8 cellular contexts compared by ENCODE assay signal in the genomic region with DNA sequence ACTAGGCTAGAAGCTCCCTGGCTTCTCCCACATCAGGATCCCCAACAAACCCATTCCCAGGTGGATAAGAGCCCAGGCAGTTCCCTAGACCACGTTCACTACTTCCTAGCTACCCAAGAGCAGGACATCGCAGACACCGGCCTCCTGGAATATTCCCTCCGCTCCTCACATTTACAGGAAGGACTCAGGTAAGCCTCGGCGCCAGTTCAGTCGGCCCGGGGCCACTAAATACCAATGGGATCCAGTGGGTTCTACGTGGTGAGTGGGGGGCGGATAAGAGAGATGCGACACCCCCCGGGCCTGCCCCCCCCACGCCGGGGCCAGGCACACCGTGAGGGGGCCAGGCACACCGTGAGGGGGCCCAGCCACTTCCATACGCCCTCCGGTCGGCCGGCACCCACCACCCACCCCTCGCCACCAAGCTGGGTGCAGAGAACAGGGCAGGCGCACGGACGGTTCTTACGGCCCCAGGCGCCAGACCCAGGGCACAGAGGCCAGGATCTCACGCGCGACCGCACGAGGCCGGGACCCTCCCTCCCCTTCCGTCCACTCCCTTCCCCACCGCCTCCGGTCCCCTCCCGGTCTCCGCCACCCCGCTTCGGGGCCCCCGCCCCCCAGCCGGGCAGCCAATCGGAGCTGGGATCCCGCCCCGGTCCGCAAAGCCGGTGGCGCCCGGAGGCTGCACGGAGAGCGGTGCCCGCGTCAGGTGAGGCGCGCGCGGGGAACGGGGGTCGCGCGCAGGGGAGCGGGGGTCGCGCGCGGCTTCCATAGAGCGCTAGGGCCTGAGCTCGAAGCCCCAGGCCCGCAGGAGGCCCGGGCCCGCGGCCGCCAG. TPM values are rescaled to one million over a fixed set of nuclear protein-coding genes. Genes with fewer than 3 reads are reported as not detected.
DNase-seq lines count a peak whose midpoint lies in the region; ATAC-seq, FAIRE-seq and TF ChIP-seq lines count a peak whose summit lies in the region.

A gene with protein sequence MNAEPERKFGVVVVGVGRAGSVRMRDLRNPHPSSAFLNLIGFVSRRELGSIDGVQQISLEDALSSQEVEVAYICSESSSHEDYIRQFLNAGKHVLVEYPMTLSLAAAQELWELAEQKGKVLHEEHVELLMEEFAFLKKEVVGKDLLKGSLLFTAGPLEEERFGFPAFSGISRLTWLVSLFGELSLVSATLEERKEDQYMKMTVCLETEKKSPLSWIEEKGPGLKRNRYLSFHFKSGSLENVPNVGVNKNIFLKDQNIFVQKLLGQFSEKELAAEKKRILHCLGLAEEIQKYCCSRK (plus strand): TSS at position 652 of the 832 bp plus-strand sequence. CDS start 12,479 bp downstream, outside the sequence.

- TF ChIP-seq CTCF in left ventricle myocardium inferior (IDR thresholded peaks at IDR 0.05; ENCODE audit: borderline replicate concordance) (no peak), psoas muscle (IDR thresholded peaks at IDR 0.05) (no peak)

- FAIRE-seq in urothelium cell line (lab: Jason Lieb, UNC): no peak

- no peaks in the 10 kb centered on the region for H3K36me3 Mint-ChIP-seq in CD4-positive, CD25-positive, alpha-beta regulatory T cell
- H3K36me3 Mint-ChIP-seq in T-cell: no peaks in the 10 kb centered on the region

- H3K4me3 Mint-ChIP-seq in CD4-positive, CD25-positive, alpha-beta regulatory T cell: peak within 1 kb of the TSS; percentile 85 to 95 (median 90)
- H3K4me3 Mint-ChIP-seq in T-cell: peak within 1 kb of the TSS; percentile 76 to 87 (median 84)

- WGBS in adipose tissue, 3 donors: 1 to 4% (median 4%) methylated on average over 55 to 72 of the region's 72 CpGs
- WGBS in psoas muscle, 3 donors: 3 to 5% (median 5%) methylated on average over 42 to 72 of the region's 72 CpGs

- peaks cover 6 to 36% (median 26%) of the 10 kb centered on the region in 4 donors for H3K4me1 Mint-ChIP-seq in CD4-positive, CD25-positive, alpha-beta regulatory T cell
- H3K4me1 Mint-ChIP-seq in T-cell: peaks cover 29 to 49% (median 38%) of the 10 kb centered on the region in 3 donors

- peaks cover 7% of the 10 kb centered on the region for H3K4me1 ChIP-seq in CD4-positive, CD25-positive, alpha-beta regulatory T cell (ENCODE audit: control insufficient read depth, insufficient read depth, low read length, poor library complexity, severe bottlenecking)
- peaks cover 26% of the 10 kb centered on the region for H3K4me1 ChIP-seq in left ventricle myocardium inferior
- peaks cover 8% of the 10 kb centered on the region for H3K4me1 ChIP-seq in psoas muscle

- H3K36me3 ChIP-seq in CD4-positive, CD25-positive, alpha-beta regulatory T cell (ENCODE audit: control insufficient read depth, insufficient read depth, low read length): no peaks in the 10 kb centered on the region
- H3K36me3 ChIP-seq in left ventricle myocardium inferior (no peaks in the 10 kb centered on the region), psoas muscle (ENCODE audit: insufficient read depth in 1 of 2, low read depth in 1 of 2) (no peaks in the 10 kb centered on the region)

- CTCF ChIA-PET in T-cell (lab: Charles Lee): interaction anchor here (0.7 to 1.1 kb wide), 4 partner anchors 10 to 176 kb away, joined by 3 read pairs; a partner anchor contains a TSS

- peak; percentile 71 to 77 for ATAC-seq in CD4-positive, CD25-positive, alpha-beta regulatory T cell (ENCODE audit: low read depth in 2 of 2)
- ATAC-seq in HG03442 (IDR thresholded peaks at IDR 0.05; ENCODE audit: unreplicated experiment) (peak; percentile 72), T-cell (replicated peaks in 1 of 4) (peak; percentile 85 to 89 (median 88)), psoas muscle (peak; percentile 78 to 93 (median 87))

- peak within 1 kb of the TSS; percentile 47 for H3K27ac ChIP-seq in CD4-positive, CD25-positive, alpha-beta regulatory T cell (ENCODE audit: insufficient read depth, low read length, poor library complexity, severe bottlenecking)
- H3K27ac ChIP-seq in adipose tissue (ENCODE audit: low read depth, low read length) (no peak within 1 kb of the TSS), left ventricle myocardium inferior (replicated peaks) (peak within 1 kb of the TSS; percentile 67), psoas muscle (peak within 1 kb of the TSS; percentile 74)

- POLR2A ChIA-PET in T-cell (lab: Charles Lee): interaction anchor here (0.6 to 1.8 kb wide), 4 partner anchors 70 to 826 kb away, joined by 4 to 9 read pairs (median 6); a partner anchor contains a TSS

- peak; percentile 57 to 66 (median 59) for DNase-seq in CD4-positive, CD25-positive, alpha-beta regulatory T cell
- DNase-seq in GM19240 (ENCODE audit: insufficient read length, low spot score) (peak; percentile 50), T-cell (peak; percentile 25 to 72 (median 52)), left ventricle myocardium inferior (peak; percentile 76), psoas muscle (peak; percentile 67 to 78), urothelium cell line (ENCODE audit: low spot score) (peak; percentile 90)

- no peaks in the 10 kb centered on the region for H3K9me3 ChIP-seq in CD4-positive, CD25-positive, alpha-beta regulatory T cell (ENCODE audit: control insufficient read depth in 2 of 2, low read length in 2 of 2)
- H3K9me3 ChIP-seq in left ventricle myocardium inferior (replicated peaks): no peaks in the 10 kb centered on the region
- no peaks in the 10 kb centered on the region for H3K9me3 ChIP-seq in psoas muscle

- peaks cover 5% of the 10 kb centered on the region for H3K27me3 Mint-ChIP-seq in CD4-positive, CD25-positive, alpha-beta regulatory T cell
- no peaks in the 10 kb centered on the region for H3K27me3 Mint-ChIP-seq in T-cell

- H3K27me3 ChIP-seq in CD4-positive, CD25-positive, alpha-beta regulatory T cell (ENCODE audit: control insufficient read depth, insufficient read depth, low read length): no peaks in the 10 kb centered on the region
- H3K27me3 ChIP-seq in left ventricle myocardium inferior (ENCODE audit: low read depth): no peaks in the 10 kb centered on the region
- no peaks in the 10 kb centered on the region for H3K27me3 ChIP-seq in psoas muscle (ENCODE audit: insufficient read depth in 3 of 3, low read length in 2 of 3)

- H3K27ac Mint-ChIP-seq in CD4-positive, CD25-positive, alpha-beta regulatory T cell: peak within 1 kb of the TSS; percentile 75 to 83 (median 80)
- peak within 1 kb of the TSS; percentile 71 to 82 for H3K27ac Mint-ChIP-seq in T-cell

- intact Hi-C loops in left ventricle myocardium inferior (cut with micrococcal nuclease): no loop called here
- intact Hi-C loops in psoas muscle (cut with DNase I): loop anchor here in 1 of 2 donors (10.0 kb wide), 1 partner anchor 77 kb away; no protein-coding TSS in a partner anchor

- H3K4me3 ChIP-seq in CD4-positive, CD25-positive, alpha-beta regulatory T cell (ENCODE audit: low read depth, low read length): peak within 1 kb of the TSS; percentile 79
- peak within 1 kb of the TSS; percentile 78 for H3K4me3 ChIP-seq in left ventricle myocardium inferior
- H3K4me3 ChIP-seq in psoas muscle: peak within 1 kb of the TSS; percentile 66

- no peaks in the 10 kb centered on the region for H3K9me3 Mint-ChIP-seq in CD4-positive, CD25-positive, alpha-beta regulatory T cell
- no peaks in the 10 kb centered on the region for H3K9me3 Mint-ChIP-seq in T-cell

RNA-seq across cellular contexts. Expression of the gene that starts here (rescaled TPM):
- 25.9 TPM for total RNA-seq in CD4-positive, CD25-positive, alpha-beta regulatory T cell
- 10 to 100 TPM; 40.8 to 76.3 (median 53.9) TPM for polyA plus RNA-seq in CD4-positive, CD25-positive, alpha-beta regulatory T cell
- total RNA-seq in T-cell (10 to 100 TPM; 14.1 to 21.3 (median 17.3) TPM), left ventricle myocardium inferior (44.8 TPM), psoas muscle (10 to 100 TPM; 35.8 to 50.9 (median 40.2) TPM)
- polyA plus RNA-seq in adipose tissue (10 to 100 TPM; 24.3 to 92.0 (median 74.7) TPM), psoas muscle (10 to 100 TPM; 36.1 to 52.9 (median 49.7) TPM)
